In the genomic region with DNA sequence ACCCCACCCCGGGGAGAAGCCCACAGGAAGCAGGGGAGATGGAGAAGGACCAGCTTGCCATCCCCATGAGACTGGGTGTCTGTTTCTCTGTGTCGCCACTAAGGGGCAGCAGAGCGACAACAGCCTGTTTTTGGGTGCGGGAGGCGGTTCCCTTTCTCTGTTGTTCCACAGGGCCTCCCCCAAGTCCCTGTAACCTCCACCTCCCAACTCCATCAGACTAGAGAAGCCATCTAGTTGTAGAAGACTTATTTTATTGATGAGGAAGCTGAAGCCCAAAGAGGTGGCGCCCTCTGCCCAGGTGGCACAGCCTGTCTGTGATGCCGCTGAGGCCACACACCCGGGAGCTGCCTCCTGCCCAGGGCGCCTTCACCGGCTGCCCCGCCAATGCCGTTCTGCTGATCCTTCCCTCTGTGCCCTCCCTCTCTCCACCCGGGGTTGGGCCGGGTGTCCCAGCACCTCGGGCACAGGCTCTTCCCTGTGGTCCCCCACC, we compare ENCODE assay signal across 9 cellular contexts. TPM values are rescaled to one million over a fixed set of nuclear protein-coding genes. Genes with fewer than 3 reads are reported as not detected.
A peak's percentile ranks its signal among the peaks of the same experiment; 100 is the strongest.
DNase-seq lines count a peak whose midpoint lies in the region; ATAC-seq and TF ChIP-seq lines count a peak whose summit lies in the region.
"Had no signal": no experiment of that assay in that cellular context is flagged by ENCODE, and none has a peak within 500 bp of the region (broad histone marks: within the 10 kb centered on the region; RNA-seq: fewer than 3 reads in every experiment).

No MANE protein-coding gene starts in this region.

- H3K4me3 Mint-ChIP-seq in stimulated activated effector memory CD8-positive, alpha-beta T cell treated with anti-CD3 and anti-CD28 coated beads, Interleukin-12 subunit alpha, Interleukin-12 subunit beta, amount 100 ng/mL, for 72 hours, result no peak overlapping the region

- peak; percentile 77 for TF ChIP-seq CTCF in colonic mucosa (IDR thresholded peaks at IDR 0.05)

- no peaks in the 10 kb centered on the region for H3K9me3 Mint-ChIP-seq in stimulated activated effector memory CD8-positive, alpha-beta T cell treated with anti-CD3 and anti-CD28 coated beads, Interleukin-12 subunit alpha, Interleukin-12 subunit beta, amount 100 ng/mL, for 72 hours

- intact Hi-C loops in colonic mucosa (cut with DNase I), result no loop called here

- H3K27ac ChIP-seq in colonic mucosa, result peak overlapping the region; percentile 98

- no peaks in the 10 kb centered on the region for H3K27me3 ChIP-seq in colonic mucosa

- H3K36me3 Mint-ChIP-seq in stimulated activated effector memory CD8-positive, alpha-beta T cell treated with anti-CD3 and anti-CD28 coated beads, Interleukin-12 subunit alpha, Interleukin-12 subunit beta, amount 100 ng/mL, for 72 hours, result no peaks in the 10 kb centered on the region

- no peak overlapping the region for H3K4me3 ChIP-seq in colonic mucosa
- H3K4me3 ChIP-seq: skin epidermis had no signal

- no peak overlapping the region for H3K27ac Mint-ChIP-seq in stimulated activated effector memory CD8-positive, alpha-beta T cell treated with anti-CD3 and anti-CD28 coated beads, Interleukin-12 subunit alpha, Interleukin-12 subunit beta, amount 100 ng/mL, for 72 hours

- H3K9me3 ChIP-seq in colonic mucosa, result no peaks in the 10 kb centered on the region

- no peaks in the 10 kb centered on the region for H3K36me3 ChIP-seq in colonic mucosa

- peaks cover 30% of the 10 kb centered on the region for H3K4me1 ChIP-seq in colonic mucosa

- peaks cover 5% of the 10 kb centered on the region for H3K4me1 Mint-ChIP-seq in stimulated activated effector memory CD8-positive, alpha-beta T cell treated with anti-CD3 and anti-CD28 coated beads, Interleukin-12 subunit alpha, Interleukin-12 subunit beta, amount 100 ng/mL, for 72 hours

- ATAC-seq in stimulated activated effector memory CD8-positive, alpha-beta T cell treated with anti-CD3 and anti-CD28 coated beads, Interleukin-12 subunit alpha, Interleukin-12 subunit beta, amount 100 ng/mL, for 72 hours, result peak; percentile 66

- peak; percentile 80 for DNase-seq in AG08396 (ENCODE audit: low spot score)
- DNase-seq in GM19238 (ENCODE audit: insufficient read length, low spot score), result peak; percentile 79
- DNase-seq in NCI-H345 treated with DMSO at 0.1 percent for 48 hours (lab: John Stamatoyannopoulos, UW; ENCODE audit: unreplicated experiment), result peak; percentile 18
- DNase-seq in activated CD4-positive, alpha-beta T cell treated with anti-CD3 and anti-CD28 coated beads for 48 hours, result peak; percentile 79
- DNase-seq in colonic mucosa, result peak; percentile 83
- DNase-seq in medulla oblongata (ENCODE audit: extremely low spot score), result peak; percentile 71
- DNase-seq in stimulated activated effector memory CD8-positive, alpha-beta T cell treated with anti-CD3 and anti-CD28 coated beads, Interleukin-12 subunit alpha, Interleukin-12 subunit beta, amount 100 ng/mL, for 72 hours (ENCODE audit: low spot score in 2 of 2), result peak; percentile 60 to 84
- DNase-seq in GOT3 (lab: John Stamatoyannopoulos, UW), result no peak

- H3K9ac ChIP-seq in colonic mucosa (ENCODE audit: low read depth in 2 of 2, low read length in 2 of 2), result peak overlapping the region; percentile 56 to 99

RNA-seq across cellular contexts. Expression of gene CCDC9B, which starts 3.9 kb away (rescaled TPM):
- total RNA-seq in colonic mucosa, result 10 to 100 TPM; 13.1 to 28.7 TPM

RNA-seq across cellular contexts. Expression of gene PHGR1, which starts 6.2 kb away (rescaled TPM):
- total RNA-seq in colonic mucosa, result 1,000 to 10,000 TPM; 1,442 to 2,028 TPM

RNA-seq across cellular contexts. Expression of gene DISP2, which starts 13.3 kb away (rescaled TPM):
- 10 to 100 TPM; 12.6 to 16.3 TPM for total RNA-seq in colonic mucosa

RNA-seq across cellular contexts. Expression of gene INAFM2, which starts 21.2 kb away (rescaled TPM):
- 10 to 100 TPM; 10.8 to 28.6 TPM for total RNA-seq in colonic mucosa

RNA-seq across cellular contexts. Expression of gene PLCB2, which starts 36.9 kb away (rescaled TPM):
- 1 to 10 TPM; 5.7 to 9.5 TPM for total RNA-seq in colonic mucosa
